ENCODE assay signal across 8 cellular contexts in the genomic region with DNA sequence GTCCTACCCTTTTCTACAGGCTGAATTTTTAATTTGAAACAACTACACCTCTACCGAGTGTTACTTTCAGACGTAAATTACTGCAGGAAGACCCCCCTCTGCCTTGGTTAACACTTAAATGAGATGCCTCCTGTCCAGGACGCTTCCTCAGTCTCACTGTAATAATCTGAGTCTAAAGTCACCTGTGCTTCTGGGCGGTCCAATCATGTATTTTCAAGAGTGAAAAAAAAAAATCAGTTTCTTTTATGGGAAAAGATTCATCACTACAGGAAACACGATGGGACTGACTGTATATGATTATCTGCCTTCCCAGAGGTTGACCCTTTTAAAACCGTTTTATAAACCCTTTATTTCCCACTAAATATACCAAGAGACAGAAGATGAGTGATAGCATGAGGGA. TPM values are rescaled to one million over a fixed set of nuclear protein-coding genes. Genes with fewer than 3 reads are reported as not detected.
DNase-seq lines count a peak whose midpoint lies in the region; ATAC-seq and TF ChIP-seq lines count a peak whose summit lies in the region.

No MANE protein-coding gene starts in this region.

- peaks cover 20% of the 10 kb centered on the region for H3K79me2 ChIP-seq in parathyroid adenoma

- H3K27ac ChIP-seq in Panc1 (ENCODE audit: low read length), result no peak overlapping the region
- peak overlapping the region in 3 of 4 donors; percentile 1 to 67 (median 64) for H3K27ac ChIP-seq in esophagus muscularis mucosa (replicated peaks in 1 of 4)
- peak overlapping the region; percentile 100 for H3K27ac ChIP-seq in parathyroid adenoma

- in situ Hi-C loops in Panc1 (cut with HindIII; ENCODE audit: low pct_unique_long_range_greater_than_20kb, low sequenced_read_pairs), result no loop called here
- in situ Hi-C loops in GM13976 (cut with MboI; ENCODE audit: low sequenced_read_pairs, unreplicated experiment), result no loop called here

- ATAC-seq in Panc1, result no peak
- no peak for ATAC-seq in GM18873 (IDR thresholded peaks at IDR 0.05; ENCODE audit: low FRiP score, unreplicated experiment)

- BruUV-seq in Panc1 (replicated peaks; lab: Mats Ljungman, UMichigan), result no TSS peak

- TF ChIP-seq CTCF in Panc1 (IDR thresholded peaks at IDR 0.05) (no peak), esophagus muscularis mucosa (IDR thresholded peaks at IDR 0.05) (no peak), parathyroid adenoma (IDR thresholded peaks at IDR 0.05) (no peak), GM13976 (IDR thresholded peaks at IDR 0.05; ENCODE audit: borderline replicate concordance, control extremely low read depth, extremely low read depth, insufficient read depth, missing control alignments) (no peak)

- 31% methylated on average over 6 of the region's 6 CpGs for WGBS in esophagus muscularis mucosa

- no peak overlapping the region for H2AFZ ChIP-seq in parathyroid adenoma

- H3K9ac ChIP-seq in parathyroid adenoma, result no peak overlapping the region

- no peak for TF ChIP-seq POLR2A in esophagus muscularis mucosa (IDR thresholded peaks at IDR 0.05; ENCODE audit: low read depth)

- POLR2A ChIA-PET in Panc1 (lab: Charles Lee), result no interaction called here

- CTCF ChIA-PET in Panc1 (lab: Charles Lee), result no interaction called here

- intact Hi-C loops in Panc1 (cut with micrococcal nuclease; ENCODE audit: unreplicated experiment) (no loop called here), esophagus muscularis mucosa (cut with DNase I) (no loop called here)

- H3K4me2 ChIP-seq in parathyroid adenoma (ENCODE audit: low read length), result peak overlapping the region; percentile 92

- no peaks in the 10 kb centered on the region for H3K4me1 ChIP-seq in Panc1 (ENCODE audit: control insufficient read depth, insufficient read depth, low read length)
- H3K4me1 ChIP-seq in esophagus muscularis mucosa, result peaks cover 4 to 17% (median 16%) of the 10 kb centered on the region in 4 donors
- H3K4me1 ChIP-seq in parathyroid adenoma, result peaks cover 7% of the 10 kb centered on the region

- DNase-seq in ELR (ENCODE audit: low read depth), result peak; percentile 25
- no peak for DNase-seq in Panc1 (ENCODE audit: low read depth, low spot score)
- no peak for DNase-seq in esophagus muscularis mucosa (ENCODE audit: extremely low spot score)
- no peak for DNase-seq in GM13976 (ENCODE audit: low spot score)
- DNase-seq in activated CD8-positive, alpha-beta memory T cell treated with anti-CD3 and anti-CD28 coated beads, Interleukin-2, amount 50 U/mL, for 4 hours, result no peak
- DNase-seq in DMS153 (lab: John Stamatoyannopoulos, UW), result no peak

- no peak for TF ChIP-seq EP300 in esophagus muscularis mucosa (IDR thresholded peaks at IDR 0.05)

- H3K27me3 ChIP-seq in Panc1 (ENCODE audit: control insufficient read depth, insufficient read depth, low read length) (no peaks in the 10 kb centered on the region; the same call in 1 of the 2 replicates), esophagus muscularis mucosa (peaks cover 0 to 9% (median 0%) of the 10 kb centered on the region in 4 donors), parathyroid adenoma (ENCODE audit: control insufficient read depth, insufficient read depth, low read length) (no peaks in the 10 kb centered on the region)

- H3K9me3 ChIP-seq in Panc1 (ENCODE audit: control insufficient read depth, insufficient read depth, low read depth, low read length) (no peaks in the 10 kb centered on the region), esophagus muscularis mucosa (no peaks in the 10 kb centered on the region), parathyroid adenoma (ENCODE audit: control insufficient read depth, low read length) (no peaks in the 10 kb centered on the region)

- H3K36me3 ChIP-seq in Panc1 (ENCODE audit: control insufficient read depth, insufficient read depth, low read length) (no peaks in the 10 kb centered on the region; the same call in 1 of the 2 replicates), esophagus muscularis mucosa (no peaks in the 10 kb centered on the region), parathyroid adenoma (ENCODE audit: control insufficient read depth, insufficient read depth, low read length) (no peaks in the 10 kb centered on the region)

- H3K4me3 ChIP-seq in Panc1 (ENCODE audit: low read depth in 2 of 2, low read length in 2 of 2) (peak overlapping the region; percentile 51 to 72), esophagus muscularis mucosa (peak overlapping the region; percentile 50 to 62 (median 58)), parathyroid adenoma (ENCODE audit: low read depth, low read length) (peak overlapping the region; percentile 94)

RNA-seq across cellular contexts. Expression of a gene that starts 0.8 kb away (rescaled TPM):
- total RNA-seq in Panc1 (2021; ENCODE audit: unreplicated experiment) (2.0 TPM), esophagus muscularis mucosa (10 to 100 TPM; 13.3 to 38.3 (median 21.8) TPM)
- 1.8 TPM for polyA plus RNA-seq in Panc1 (2012; ENCODE audit: insufficient read length)
